Comparison of ENCODE assay signal across 30 cellular contexts in genomic region chr5:1995491-1995890, GRCh38.
"Had no signal": no experiment of that assay in that cellular context is flagged by ENCODE, and none has a peak within 500 bp of the region (broad histone marks: within the 10 kb centered on the region; RNA-seq: fewer than 3 reads in every experiment).

No MANE protein-coding gene starts in this region.

- H2AFZ ChIP-seq: hepatocyte had no signal

- H3K27ac ChIP-seq: heart right ventricle, hepatocyte, neutrophil, ovary, prostate gland, skin epidermis, tibial nerve had no signal

- FAIRE-seq: keratinocyte had no signal

- DNase-seq: heart right ventricle; kidney glomerular epithelial cell; left cardiac atrium; midbrain; mucosa of descending colon; naive thymus-derived CD4-positive, alpha-beta T cell; occipital lobe; ovary; retina; right cardiac atrium; stimulated activated CD4-positive, alpha-beta T cell treated with anti-CD3 and anti-CD28 coated beads, Interleukin-12 subunit alpha, Interleukin-12 subunit beta, amount 100 ng/mL, for 4 hours; stimulated activated CD4-positive, alpha-beta T cell treated with anti-CD3 and anti-CD28 coated beads, Interleukin-15, amount 100 ng/mL, for 24 hours; stimulated activated CD4-positive, alpha-beta T cell treated with anti-CD3 and anti-CD28 coated beads, Interleukin-4, amount 100 ng/mL, for 4 hours; stimulated activated CD8-positive, alpha-beta memory T cell treated with anti-CD3 and anti-CD28 coated beads, Interleukin-4, amount 100 ng/mL, for 48 hours; stimulated activated naive CD4-positive, alpha-beta T cell treated with Interleukin-2 at 50 U/mL for 16 hours; stimulated activated naive CD8-positive, alpha-beta T cell treated with anti-CD3 and anti-CD28 coated beads, Interleukin-15, amount 100 ng/mL, for 72 hours; substantia nigra had no signal

- H3K36me3 ChIP-seq: heart right ventricle, neutrophil, ovary, prostate gland, tibial nerve had no signal

- H3K4me1 ChIP-seq: heart right ventricle, prostate gland, tibial nerve had no signal

- H3K27ac Mint-ChIP-seq: memory B cell; naive thymus-derived CD4-positive, alpha-beta T cell; nephron; stimulated activated memory B cell treated with anti-CD40 and anti-IgM and Interleukin-4, amounts not matched to agents 10 μg/mL and 1 μg/mL and 100 μg/mL, for 72 hours; stimulated activated naive CD8-positive, alpha-beta T cell treated with anti-CD3 and anti-CD28 coated beads, Interleukin-15, amount 100 ng/mL, for 72 hours; type B pancreatic cell had no signal

- H3K4me2 ChIP-seq: hepatocyte had no signal

- H3K36me3 Mint-ChIP-seq: memory B cell; stimulated activated memory B cell treated with anti-CD40 and anti-IgM and Interleukin-4, amounts not matched to agents 10 μg/mL and 1 μg/mL and 100 μg/mL, for 72 hours; type B pancreatic cell had no signal

- ATAC-seq: heart right ventricle; left cardiac atrium; left lobe of liver; mucosa of descending colon; naive thymus-derived CD4-positive, alpha-beta T cell; right cardiac atrium; sciatic nerve; stimulated activated memory B cell treated with anti-CD40 and anti-IgM and Interleukin-4, amounts not matched to agents 10 μg/mL and 1 μg/mL and 100 μg/mL, for 72 hours; stimulated activated naive CD8-positive, alpha-beta T cell treated with anti-CD3 and anti-CD28 coated beads, Interleukin-15, amount 100 ng/mL, for 72 hours had no signal

- H3K4me1 Mint-ChIP-seq: memory B cell; naive thymus-derived CD4-positive, alpha-beta T cell; nephron; neural crest cell; stimulated activated memory B cell treated with anti-CD40 and anti-IgM and Interleukin-4, amounts not matched to agents 10 μg/mL and 1 μg/mL and 100 μg/mL, for 72 hours; stimulated activated naive CD8-positive, alpha-beta T cell treated with anti-CD3 and anti-CD28 coated beads, Interleukin-15, amount 100 ng/mL, for 72 hours had no signal

- H3K4me3 ChIP-seq: heart right ventricle, hepatocyte, mucosa of descending colon, ovary, prostate gland, skin epidermis, tibial nerve had no signal

- H3K4me3 Mint-ChIP-seq: memory B cell; naive thymus-derived CD4-positive, alpha-beta T cell; nephron; neural crest cell; stimulated activated memory B cell treated with anti-CD40 and anti-IgM and Interleukin-4, amounts not matched to agents 10 μg/mL and 1 μg/mL and 100 μg/mL, for 72 hours; stimulated activated naive CD8-positive, alpha-beta T cell treated with anti-CD3 and anti-CD28 coated beads, Interleukin-15, amount 100 ng/mL, for 72 hours; type B pancreatic cell had no signal

- H3K9me3 ChIP-seq: mucosa of descending colon, neutrophil, ovary, prostate gland had no signal

- H3K27me3 ChIP-seq: heart right ventricle, hepatocyte, neutrophil, ovary, tibial nerve had no signal
